In genomic region chr9:132879443-132880310, GRCh38 we compare ENCODE assay signal across 11 cellular contexts. TPM values are rescaled to one million over a fixed set of nuclear protein-coding genes. Genes with fewer than 3 reads are reported as not detected.
DNase-seq lines count a peak whose midpoint lies in the region; ATAC-seq, FAIRE-seq and TF ChIP-seq lines count a peak whose summit lies in the region.
"Had no signal": no experiment of that assay in that cellular context is flagged by ENCODE, and none has a peak within 500 bp of the region (broad histone marks: within the 10 kb centered on the region; RNA-seq: fewer than 3 reads in every experiment).

No MANE protein-coding gene starts in this region.

- H3K4me3 ChIP-seq in OCI-LY1 (ENCODE audit: low read depth, low read length, poor library complexity, severe bottlenecking) (peak overlapping the region; percentile 81), skeletal muscle cell (ENCODE audit: low read depth, low read length) (peak overlapping the region; percentile 99)

- H3K9ac ChIP-seq in OCI-LY1 (ENCODE audit: low read length) = no peak overlapping the region

- peak; percentile 55 for FAIRE-seq in GM12891 (lab: Jason Lieb, UNC)
- FAIRE-seq: TTC549 had no signal

- no peak for DNase-seq in GM12891 (ENCODE audit: insufficient read length, low spot score)
- DNase-seq in epithelial cell of prostate (ENCODE audit: low read depth, low spot score) = no peak
- DNase-seq in skeletal muscle cell (ENCODE audit: low read depth) = no peak
- DNase-seq in DMS 273 (lab: John Stamatoyannopoulos, UW; ENCODE audit: unreplicated experiment) = no peak
- DNase-seq in COLO668 (lab: John Stamatoyannopoulos, UW; ENCODE audit: unreplicated experiment) = no peak
- DNase-seq in erythroblast (lab: John Stamatoyannopoulos, UW) = no peak
- DNase-seq: effector CD4-positive, alpha-beta T cell; KG1 had no signal

- ATAC-seq in GM18519 (IDR thresholded peaks at IDR 0.05; ENCODE audit: low FRiP score, unreplicated experiment) = no peak

- no peaks in the 10 kb centered on the region for H4K20me1 ChIP-seq in OCI-LY1 (ENCODE audit: insufficient read depth, low read length)

- 0 out of 2 replicates have a peak overlapping the region, but pooled peaks have one; percentile 76 for H3K4me2 ChIP-seq in OCI-LY1 (ENCODE audit: low read length)

- H3K9me2 ChIP-seq in OCI-LY1 (ENCODE audit: low read depth, low read length) = no peaks in the 10 kb centered on the region

- peaks cover 18% of the 10 kb centered on the region for H3K4me1 ChIP-seq in OCI-LY1 (ENCODE audit: insufficient read depth, low read length, severe bottlenecking)

- H3K9me3 ChIP-seq in OCI-LY1 (ENCODE audit: low read length) = no peaks in the 10 kb centered on the region

- H2AFZ ChIP-seq in OCI-LY1 (ENCODE audit: low read length) = no peak overlapping the region

- no peak for TF ChIP-seq CTCF in OCI-LY1 (IDR thresholded peaks at IDR 0.05; ENCODE audit: low read length)

- TF ChIP-seq POLR2A in GM12891 (IDR thresholded peaks at IDR 0.05; ENCODE audit: low read depth, low read length) = no peak
- TF ChIP-seq POLR2A in erythroblast (IDR thresholded peaks at IDR 0.05; ENCODE audit: low read length) = no peak

- no peaks in the 10 kb centered on the region for H3K36me3 ChIP-seq in OCI-LY1 (ENCODE audit: insufficient read depth, low read length)

- H3K27ac ChIP-seq in OCI-LY1 (ENCODE audit: low read depth, low read length, poor library complexity, severe bottlenecking) (peak overlapping the region; percentile 12), epithelial cell of prostate (peak overlapping the region; percentile 13)

- no peaks in the 10 kb centered on the region for H3K27me3 ChIP-seq in OCI-LY1 (ENCODE audit: insufficient read depth, low read length)

- H3F3A ChIP-seq in OCI-LY1 (ENCODE audit: insufficient read depth, low read length) = no peaks in the 10 kb centered on the region

- H3K79me2 ChIP-seq in OCI-LY1 (ENCODE audit: insufficient read depth, low read length) = no peaks in the 10 kb centered on the region

TF ChIP-seq in GM12891, 5 proteins besides CTCF, POLR2A, EP300 and RAD21:
- TF ChIP-seq POU2F2 (IDR thresholded peaks at IDR 0.05; ENCODE audit: low read depth, low read length) = no peak
- peak; percentile 81 for TF ChIP-seq SPI1 (IDR thresholded peaks at IDR 0.05; ENCODE audit: low read depth, low read length)

RNA-seq across cellular contexts. Expression of gene SPACA9, which starts 1.0 kb away (rescaled TPM):
- 1.6 TPM for polyA plus RNA-seq in GM12891 (2012; ENCODE audit: low read depth, missing spikeins)

RNA-seq across cellular contexts. Expression of gene AK8, which starts 1.6 kb away (rescaled TPM):
- polyA plus RNA-seq in GM12891 (2012; ENCODE audit: low read depth, missing spikeins) = 0.91 TPM
